ENCODE assay signal across 14 cellular contexts in the genomic region with DNA sequence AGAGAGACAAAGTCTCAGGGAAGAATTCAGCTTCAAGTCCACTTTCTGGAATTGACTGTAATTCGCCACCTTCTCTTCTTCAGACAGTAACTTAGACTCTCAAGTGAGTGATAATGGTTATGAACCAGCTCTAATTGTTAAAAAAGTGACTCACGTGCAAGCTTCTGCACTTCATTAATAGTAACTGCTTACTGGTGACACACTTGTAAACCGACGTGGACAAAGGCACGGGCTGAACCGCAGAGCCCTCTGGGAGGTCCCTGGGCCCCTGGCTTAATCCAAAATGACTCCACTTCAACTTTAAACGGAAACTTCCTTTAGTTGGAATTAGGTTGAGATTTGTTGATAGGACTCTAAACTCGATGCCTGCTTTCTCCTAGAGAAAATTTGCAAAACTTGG. TPM values are rescaled to one million over a fixed set of nuclear protein-coding genes. Genes with fewer than 3 reads are reported as not detected.
"Had no signal": no experiment of that assay in that cellular context is flagged by ENCODE, and none has a peak within 500 bp of the region (broad histone marks: within the 10 kb centered on the region; RNA-seq: fewer than 3 reads in every experiment).

No MANE protein-coding gene starts in this region.

- H3K4me3 ChIP-seq: right atrium auricular region, spleen, testis, upper lobe of left lung had no signal

- H3K27ac ChIP-seq: right atrium auricular region, spleen, testis, upper lobe of left lung had no signal

- DNase-seq: activated naive CD4-positive, alpha-beta T cell treated with anti-CD3 and anti-CD28 coated beads for 36 hours; kidney glomerular epithelial cell; mesenchymal stem cell; occipital lobe; spleen; stimulated activated naive CD8-positive, alpha-beta T cell treated with anti-CD3 and anti-CD28 coated beads, Interleukin-15, amount 100 ng/mL, for 72 hours; testis; upper lobe of left lung had no signal

- H3K4me3 Mint-ChIP-seq: activated naive CD4-positive, alpha-beta T cell treated with anti-CD3 and anti-CD28 coated beads for 36 hours; natural killer cell treated with Interleukin-12 subunit alpha and Interleukin-12 subunit beta and Interleukin-15 and Interleukin-18, amount 100 ng/mL, for 72 hours; stimulated activated naive CD8-positive, alpha-beta T cell treated with anti-CD3 and anti-CD28 coated beads, Interleukin-15, amount 100 ng/mL, for 72 hours had no signal

- H3K36me3 ChIP-seq: right atrium auricular region, spleen, upper lobe of left lung had no signal

- H3K9me3 ChIP-seq: right atrium auricular region, spleen, testis, upper lobe of left lung had no signal

- H3K27ac Mint-ChIP-seq: activated naive CD4-positive, alpha-beta T cell treated with anti-CD3 and anti-CD28 coated beads for 36 hours; activated T-helper 2 cell treated with anti-CD3 and anti-CD28 coated beads, Interferon-gamma antibody, Interleukin-2, Interleukin-4, amounts not matched to agents 10 μg/mL and 5 μg/mL and 100 μg/mL, durations not matched to agents 14 hours and 24 hours and 36 hours; stimulated activated naive CD8-positive, alpha-beta T cell treated with anti-CD3 and anti-CD28 coated beads, Interleukin-15, amount 100 ng/mL, for 72 hours had no signal

- H3K27me3 ChIP-seq: right atrium auricular region, testis, upper lobe of left lung had no signal

- H3K4me1 ChIP-seq: right atrium auricular region, spleen, testis, upper lobe of left lung had no signal

- ATAC-seq: activated CD4-positive, CD25-positive, alpha-beta regulatory T cell treated with anti-CD3 and anti-CD28 coated beads, Interleukin-2, amount 50 U/mL, for 24 hours; natural killer cell treated with Interleukin-12 subunit alpha and Interleukin-12 subunit beta and Interleukin-15 and Interleukin-18, amount 100 ng/mL, for 72 hours; stimulated activated naive CD8-positive, alpha-beta T cell treated with anti-CD3 and anti-CD28 coated beads, Interleukin-15, amount 100 ng/mL, for 72 hours had no signal

RNA-seq across cellular contexts. Expression of gene MUC4, which starts 17.0 kb away (rescaled TPM):
- total RNA-seq: liver, occipital lobe, posterior vena cava, spleen had no signal
- polyA plus RNA-seq: liver had no signal
